8 cellular contexts compared by ENCODE assay signal in the genomic region with DNA sequence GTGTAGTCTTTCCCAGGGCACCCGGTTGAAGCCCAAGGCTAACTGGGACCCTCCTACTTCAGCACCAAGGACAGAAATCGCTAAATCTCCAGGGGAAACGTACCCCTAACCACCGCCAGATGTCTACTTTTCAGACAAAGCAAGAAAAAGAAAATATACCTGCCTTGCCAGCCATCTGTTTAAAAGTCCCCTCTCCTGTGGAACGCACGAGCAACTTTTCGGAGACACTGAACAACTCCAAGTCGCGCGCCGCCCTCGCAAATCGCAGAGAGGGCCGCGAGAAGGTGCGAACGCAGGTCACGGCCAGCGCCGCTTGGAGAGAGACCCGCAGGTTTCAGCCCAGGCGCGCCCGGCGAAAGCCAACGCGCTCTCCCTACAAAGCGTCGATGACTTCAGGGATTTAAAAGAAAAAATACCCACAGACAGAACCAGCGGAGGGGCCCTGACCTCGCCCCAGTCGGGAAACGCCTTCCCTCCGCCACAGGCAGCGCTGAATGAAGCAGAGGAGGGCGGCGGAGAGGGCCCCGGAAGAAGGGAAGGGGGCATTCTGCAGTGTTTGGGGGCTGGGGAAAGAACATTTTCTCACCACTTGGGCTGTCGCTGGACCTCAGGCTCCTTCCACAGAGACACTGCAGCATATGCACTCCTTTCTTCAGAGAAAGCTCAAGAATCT.
A peak's percentile ranks its signal among the peaks of the same experiment; 100 is the strongest.
DNase-seq lines count a peak whose midpoint lies in the region; ATAC-seq and TF ChIP-seq lines count a peak whose summit lies in the region.

No MANE protein-coding gene starts in this region.

- intact Hi-C loops in CD14-positive monocyte (cut with micrococcal nuclease): no loop called here
- intact Hi-C loops in colonic mucosa (cut with DNase I): no loop called here

- no peak overlapping the region for H3K9ac ChIP-seq in colonic mucosa (ENCODE audit: low read depth in 2 of 2, low read length in 2 of 2)

- H3K4me3 ChIP-seq in NB4 (ENCODE audit: low read depth, low read length) (no peak overlapping the region), colonic mucosa (peak overlapping the region; percentile 36)

- H3K27me3 Mint-ChIP-seq in CD14-positive monocyte (ENCODE audit: low read depth in 3 of 3): peaks cover 33 to 42% (median 38%) of the 10 kb centered on the region in 3 donors

- TF ChIP-seq POLR2A in NB4 (IDR thresholded peaks at IDR 0.05; ENCODE audit: extremely low read depth, insufficient read length): no peak

- H3K4me1 ChIP-seq in colonic mucosa: no peaks in the 10 kb centered on the region

- TF ChIP-seq CTCF in CD14-positive monocyte (IDR thresholded peaks at IDR 0.05) (no peak), NB4 (IDR thresholded peaks at IDR 0.05; ENCODE audit: low read depth, low read length) (no peak), colonic mucosa (IDR thresholded peaks at IDR 0.05) (no peak)

- peak overlapping the region; percentile 41 to 78 for H3K4me3 Mint-ChIP-seq in CD14-positive monocyte

- peaks cover 12% of the 10 kb centered on the region for H3K27me3 ChIP-seq in colonic mucosa

- no peaks in the 10 kb centered on the region for H3K36me3 ChIP-seq in colonic mucosa

- H3K9me3 Mint-ChIP-seq in CD14-positive monocyte: peaks cover 0 to 22% (median 13%) of the 10 kb centered on the region in 7 donors

- no peaks in the 10 kb centered on the region for H3K9me3 ChIP-seq in colonic mucosa

- peak overlapping the region in 1 of 7 donors; percentile 45 for H3K27ac Mint-ChIP-seq in CD14-positive monocyte

- peaks cover 0 to 2% of the 10 kb centered on the region in 2 donors for H3K36me3 Mint-ChIP-seq in CD14-positive monocyte

- ATAC-seq in HG02763 (IDR thresholded peaks at IDR 0.05; ENCODE audit: unreplicated experiment): no peak

- no peak for DNase-seq in CD14-positive monocyte (ENCODE audit: low spot score)
- peak; percentile 12 for DNase-seq in NB4 (ENCODE audit: low read depth)
- no peak for DNase-seq in colonic mucosa
- peak; percentile 14 for DNase-seq in midbrain (lab: John Stamatoyannopoulos, UW)
- DNase-seq in dedifferentiated amniotic fluid mesenchymal stem cell (ENCODE audit: extremely low spot score): no peak
- DNase-seq in activated CD4-positive, CD25-positive, alpha-beta regulatory T cell treated with anti-CD3 and anti-CD28 coated beads, Interleukin-2, amount 50 U/mL, for 72 hours: no peak
- DNase-seq in SKM-1 treated with dmso at 0.1 percent for 144 hours (lab: John Stamatoyannopoulos, UW; ENCODE audit: unreplicated experiment): no peak

- H3K4me1 Mint-ChIP-seq in CD14-positive monocyte: no peaks in the 10 kb centered on the region

- no peak overlapping the region for H3K27ac ChIP-seq in colonic mucosa

Comparison
In these comparisons a context has a peak if more than half of its experiments do, and no peak if none do; other contexts are left out.
1. DNase-seq: peak in NB4 (single experiment) and midbrain (single experiment); none in CD14-positive monocyte (single experiment), colonic mucosa (single experiment), dedifferentiated amniotic fluid mesenchymal stem cell (single experiment), activated CD4-positive, CD25-positive, alpha-beta regulatory T cell treated with anti-CD3 and anti-CD28 coated beads, Interleukin-2, amount 50 U/mL, for 72 hours (single experiment) and SKM-1 treated with dmso at 0.1 percent for 144 hours (single experiment).